15 cellular contexts compared by ENCODE assay signal in genomic region chr13:59715591-59715990, GRCh38.
"Had no signal": no experiment of that assay in that cellular context is flagged by ENCODE, and none has a peak within 500 bp of the region (broad histone marks: within the 10 kb centered on the region; RNA-seq: fewer than 3 reads in every experiment).

No MANE protein-coding gene starts in this region.

- DNase-seq: cortex of kidney; dorsolateral prefrontal cortex; effector CD8-positive, alpha-beta T cell; foreskin keratinocyte; left colon; left ventricle myocardium superior; mesendoderm; naive thymus-derived CD8-positive, alpha-beta T cell; stimulated activated CD4-positive, alpha-beta T cell treated with anti-CD3 and anti-CD28 coated beads, Interleukin-2, amount 100 ng/mL, for 48 hours; stimulated activated naive CD4-positive, alpha-beta T cell treated with Interleukin-2 at 50 U/mL for 16 hours had no signal

- H3K36me3 ChIP-seq: esophagus muscularis mucosa, neutrophil, right atrium auricular region had no signal

- H3K4me3 ChIP-seq: dorsolateral prefrontal cortex, esophagus muscularis mucosa, right atrium auricular region, smooth muscle cell had no signal

- FAIRE-seq: endometrium had no signal

- H3K4me1 ChIP-seq: foreskin keratinocyte, right atrium auricular region had no signal

- H3K27me3 ChIP-seq: dorsolateral prefrontal cortex, esophagus muscularis mucosa, foreskin keratinocyte, neutrophil, right atrium auricular region had no signal

- ATAC-seq: foreskin keratinocyte; left colon; left ventricle myocardium superior; naive thymus-derived CD8-positive, alpha-beta T cell had no signal

- H3K27ac ChIP-seq: dorsolateral prefrontal cortex, esophagus muscularis mucosa, foreskin keratinocyte, neutrophil, right atrium auricular region had no signal

- H3K9me3 ChIP-seq: esophagus muscularis mucosa, neutrophil, right atrium auricular region had no signal

- H3K4me2 ChIP-seq: smooth muscle cell had no signal
